In the genomic region with DNA sequence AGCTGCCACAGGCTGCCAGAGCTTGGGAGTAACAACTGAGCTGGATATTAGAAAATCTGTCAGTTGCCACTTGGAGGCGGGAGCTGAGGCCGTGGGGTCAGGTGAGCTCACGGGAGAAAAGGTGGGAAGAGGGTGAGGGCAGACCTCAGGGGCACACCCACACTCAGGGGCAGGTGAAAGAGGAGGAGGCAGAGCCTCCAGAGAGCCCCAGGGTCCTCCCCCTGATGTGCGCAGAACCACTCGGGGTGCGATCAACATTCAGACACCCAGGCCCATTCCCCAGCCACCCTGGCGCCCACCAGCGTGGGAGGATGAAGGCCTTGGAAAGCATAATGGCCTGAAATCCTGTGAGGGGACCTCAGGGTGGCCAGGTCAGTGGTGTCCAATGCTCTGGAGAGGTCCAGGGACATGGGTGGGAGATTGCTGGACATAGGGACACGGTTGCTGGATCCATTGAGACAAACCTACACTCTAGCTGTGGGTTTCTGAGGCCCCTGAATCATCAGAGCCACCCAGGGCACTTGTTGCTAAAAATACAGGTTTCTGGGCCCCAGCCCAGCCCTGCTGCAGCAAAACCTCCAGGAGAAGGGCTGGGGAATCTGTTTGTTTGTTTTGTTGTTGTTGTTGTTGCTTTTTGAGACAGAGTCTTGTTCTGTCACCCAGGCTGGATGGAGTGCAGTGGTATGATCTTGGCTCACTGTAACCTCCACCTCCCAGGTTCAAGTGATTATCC, we compare ENCODE assay signal across 30 cellular contexts.
"Had no signal": no experiment of that assay in that cellular context is flagged by ENCODE, and none has a peak within 500 bp of the region (broad histone marks: within the 10 kb centered on the region; RNA-seq: fewer than 3 reads in every experiment).

No MANE protein-coding gene starts in this region.

- H3K27me3 Mint-ChIP-seq: activated CD4-positive, alpha-beta memory T cell treated with anti-CD3 and anti-CD28 coated beads, Interleukin-2, amount 10 ng/mL, durations not matched to agents 7 days and 5 days; activated CD8-positive, alpha-beta memory T cell treated with anti-CD3 and anti-CD28 coated beads, Interleukin-2, amount 10 ng/mL, durations not matched to agents 7 days and 5 days; activated naive CD4-positive, alpha-beta T cell treated with anti-CD3 and anti-CD28 coated beads, Interleukin-2, amount 10 ng/mL, durations not matched to agents 7 days and 5 days; activated naive CD8-positive, alpha-beta T cell; activated naive CD8-positive, alpha-beta T cell treated with anti-CD3 and anti-CD28 coated beads, Interleukin-2, amount 50 U/mL, for 24 hours; T-cell had no signal

- H3K27me3 ChIP-seq: Peyer's patch had no signal

- H3K27ac Mint-ChIP-seq: activated CD4-positive, alpha-beta memory T cell treated with anti-CD3 and anti-CD28 coated beads, Interleukin-2, amount 10 ng/mL, durations not matched to agents 7 days and 5 days; activated CD8-positive, alpha-beta memory T cell treated with anti-CD3 and anti-CD28 coated beads, Interleukin-2, amount 10 ng/mL, durations not matched to agents 7 days and 5 days; activated naive CD4-positive, alpha-beta T cell treated with anti-CD3 and anti-CD28 coated beads, Interleukin-2, amount 10 ng/mL, durations not matched to agents 7 days and 5 days; activated naive CD8-positive, alpha-beta T cell; activated naive CD8-positive, alpha-beta T cell treated with anti-CD3 and anti-CD28 coated beads, Interleukin-2, amount 50 U/mL, for 24 hours; T-cell had no signal

- H3K27ac ChIP-seq: Peyer's patch, WERI-Rb-1 had no signal

- ATAC-seq: activated CD8-positive, alpha-beta memory T cell treated with anti-CD3 and anti-CD28 coated beads, Interleukin-2, amount 10 ng/mL, durations not matched to agents 7 days and 5 days; activated naive CD8-positive, alpha-beta T cell treated with anti-CD3 and anti-CD28 coated beads, Interleukin-2, amount 50 U/mL, for 24 hours; Right ventricle myocardium inferior; SK-N-SH treated with all-trans-retinoic acid at 6 μM for 48 hours; T-cell had no signal

- H3K4me3 Mint-ChIP-seq: activated CD4-positive, alpha-beta memory T cell treated with anti-CD3 and anti-CD28 coated beads, Interleukin-2, amount 10 ng/mL, durations not matched to agents 7 days and 5 days; activated CD8-positive, alpha-beta memory T cell treated with anti-CD3 and anti-CD28 coated beads, Interleukin-2, amount 10 ng/mL, durations not matched to agents 7 days and 5 days; activated naive CD4-positive, alpha-beta T cell treated with anti-CD3 and anti-CD28 coated beads, Interleukin-2, amount 10 ng/mL, durations not matched to agents 7 days and 5 days; activated naive CD8-positive, alpha-beta T cell; activated naive CD8-positive, alpha-beta T cell treated with anti-CD3 and anti-CD28 coated beads, Interleukin-2, amount 50 U/mL, for 24 hours; T-cell had no signal

- H3K4me1 Mint-ChIP-seq: activated CD4-positive, alpha-beta memory T cell treated with anti-CD3 and anti-CD28 coated beads, Interleukin-2, amount 10 ng/mL, durations not matched to agents 7 days and 5 days; activated CD8-positive, alpha-beta memory T cell treated with anti-CD3 and anti-CD28 coated beads, Interleukin-2, amount 10 ng/mL, durations not matched to agents 7 days and 5 days; activated naive CD4-positive, alpha-beta T cell treated with anti-CD3 and anti-CD28 coated beads, Interleukin-2, amount 10 ng/mL, durations not matched to agents 7 days and 5 days; activated naive CD8-positive, alpha-beta T cell treated with anti-CD3 and anti-CD28 coated beads, Interleukin-2, amount 50 U/mL, for 24 hours; T-cell had no signal

- H3K4me3 ChIP-seq: Peyer's patch had no signal

- H3K4me1 ChIP-seq: Peyer's patch had no signal

- DNase-seq: activated CD4-positive, alpha-beta memory T cell treated with anti-CD3 and anti-CD28 coated beads, Interleukin-2, amount 10 ng/mL, durations not matched to agents 7 days and 5 days; activated CD4-positive, alpha-beta T cell treated with anti-CD3 and anti-CD28 coated beads for 1 hour; activated CD4-positive, alpha-beta T cell treated with anti-CD3 and anti-CD28 coated beads for 48 hours; activated CD4-positive, CD25-positive, alpha-beta regulatory T cell; activated CD8-positive, alpha-beta memory T cell treated with anti-CD3 and anti-CD28 coated beads for 24 hours; activated CD8-positive, alpha-beta memory T cell treated with anti-CD3 and anti-CD28 coated beads, Interleukin-2, amount 10 ng/mL, durations not matched to agents 7 days and 5 days; activated CD8-positive, alpha-beta memory T cell treated with anti-CD3 and anti-CD28 coated beads, Interleukin-2, amount 50 U/mL, for 48 hours; activated effector memory CD4-positive, alpha-beta T cell treated with Interleukin-2 at 50 U/mL for 16 hours; activated naive CD4-positive, alpha-beta T cell treated with anti-CD3 and anti-CD28 coated beads, Interleukin-2, amount 10 ng/mL, durations not matched to agents 7 days and 5 days; activated naive CD8-positive, alpha-beta T cell treated with anti-CD3 and anti-CD28 coated beads, Interleukin-2, amount 50 U/mL, for 24 hours; activated T-cell treated with anti-CD3 and anti-CD28 coated beads, Interleukin-2, amount 50 U/mL, for 48 hours; anterior cingulate cortex; Karpas-422; NCI-H1105 treated with DMSO at 0.1 percent for 48 hours; NCI-H1436; NCI-H1694; NCI-H1930; NCI-H2081 treated with DMSO at 0.1 percent for 48 hours; NCI-H345; NCI-H524 treated with DMSO at 0.1 percent for 48 hours; Peyer's patch; RPMI8226; SIG-M5; T-cell; T-helper 2 cell; T-helper 9 cell had no signal

- H3K9me3 Mint-ChIP-seq: activated CD4-positive, alpha-beta memory T cell treated with anti-CD3 and anti-CD28 coated beads, Interleukin-2, amount 10 ng/mL, durations not matched to agents 7 days and 5 days; activated naive CD8-positive, alpha-beta T cell treated with anti-CD3 and anti-CD28 coated beads, Interleukin-2, amount 50 U/mL, for 24 hours; T-cell had no signal

- H3K36me3 Mint-ChIP-seq: activated naive CD8-positive, alpha-beta T cell had no signal

- H3K9me3 ChIP-seq: Peyer's patch had no signal
